Comparison of ENCODE assay signal across 22 cellular contexts in the genomic region with DNA sequence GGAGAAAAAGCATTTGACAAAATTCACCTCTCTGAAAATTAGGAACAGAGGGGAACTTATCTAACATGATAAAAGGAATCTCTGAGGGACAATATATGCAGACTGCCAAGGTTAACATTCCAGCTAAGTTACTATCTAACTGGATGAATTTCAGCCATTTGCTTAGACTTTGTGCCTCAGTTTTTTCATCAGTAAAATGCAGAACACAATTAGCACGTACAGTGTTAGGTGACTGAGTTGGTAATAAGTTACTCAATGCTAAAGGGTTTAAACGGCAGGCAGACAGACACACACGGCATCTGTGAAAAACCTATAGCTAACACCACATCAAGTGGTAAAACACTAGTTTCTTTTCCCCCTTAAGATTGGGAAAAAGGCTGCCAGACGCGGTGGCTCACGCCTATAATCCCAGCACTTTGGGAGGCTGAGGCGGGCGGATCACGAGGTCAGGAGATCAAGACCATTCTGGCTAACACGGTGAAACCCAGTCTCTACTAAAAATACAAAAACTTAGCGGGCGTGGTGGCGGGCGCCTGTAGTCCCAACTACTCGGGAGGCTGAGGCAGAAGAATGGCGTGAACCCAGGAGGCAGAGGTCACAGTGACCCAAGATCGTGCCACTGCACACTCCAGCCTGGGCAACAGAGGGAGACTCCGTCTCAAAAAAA. TPM values are rescaled to one million over a fixed set of nuclear protein-coding genes. Genes with fewer than 3 reads are reported as not detected.
DNase-seq lines count a peak whose midpoint lies in the region; ATAC-seq and TF ChIP-seq lines count a peak whose summit lies in the region.
"Had no signal": no experiment of that assay in that cellular context is flagged by ENCODE, and none has a peak within 500 bp of the region (broad histone marks: within the 10 kb centered on the region; RNA-seq: fewer than 3 reads in every experiment).

No MANE protein-coding gene starts in this region.

- peaks cover 76% of the 10 kb centered on the region for H3K79me2 ChIP-seq in osteoblast (ENCODE audit: insufficient read depth, low read length)

- H3K4me3 Mint-ChIP-seq in activated T-helper 17 cell treated with anti-CD3 and anti-CD28 coated beads, Interleukin-2, amount 50 U/mL, for 72 hours: no peak overlapping the region
- H3K4me3 Mint-ChIP-seq: activated CD8-positive, alpha-beta T cell treated with anti-CD3 and anti-CD28 coated beads for 36 hours; memory B cell; naive thymus-derived CD8-positive, alpha-beta T cell had no signal

- TF ChIP-seq CTCF in osteoblast (IDR thresholded peaks at IDR 0.05; ENCODE audit: extremely low read depth, low read depth, low read length): no peak

- no peaks in the 10 kb centered on the region for H3K9me3 Mint-ChIP-seq in activated T-helper 17 cell treated with anti-CD3 and anti-CD28 coated beads, Interleukin-2, amount 50 U/mL, for 72 hours
- H3K9me3 Mint-ChIP-seq: activated CD8-positive, alpha-beta T cell treated with anti-CD3 and anti-CD28 coated beads for 36 hours; CD4-positive, CD25-positive, alpha-beta regulatory T cell; memory B cell; naive thymus-derived CD8-positive, alpha-beta T cell had no signal

- no peak overlapping the region for H2AFZ ChIP-seq in osteoblast (ENCODE audit: low read length)

- H3K36me3 ChIP-seq in osteoblast (ENCODE audit: insufficient read depth, low read length): no peaks in the 10 kb centered on the region

- no peaks in the 10 kb centered on the region for H3K27me3 ChIP-seq in osteoblast (ENCODE audit: insufficient read depth, low read length)
- H3K27me3 ChIP-seq: dorsolateral prefrontal cortex had no signal

- in situ Hi-C loops in Caki2 (cut with HindIII; ENCODE audit: low pct_unique_long_range_greater_than_20kb, low sequenced_read_pairs): no loop called here

- H3K27ac Mint-ChIP-seq in activated T-helper 17 cell treated with anti-CD3 and anti-CD28 coated beads, Interleukin-2, amount 50 U/mL, for 72 hours: no peak overlapping the region
- H3K27ac Mint-ChIP-seq: activated CD8-positive, alpha-beta T cell treated with anti-CD3 and anti-CD28 coated beads for 36 hours; memory B cell had no signal

- DNase-seq in Caki2 (ENCODE audit: low read depth): peak; percentile 46
- DNase-seq in astrocyte of the hippocampus (ENCODE audit: low read depth, low spot score): peak; percentile 14
- DNase-seq in kidney glomerular epithelial cell (lab: John Stamatoyannopoulos, UW): peak; percentile 20
- no peak for DNase-seq in osteoblast (ENCODE audit: insufficient read length, low spot score, missing footprints)
- no peak for DNase-seq in pons (ENCODE audit: low spot score)
- DNase-seq: activated CD8-positive, alpha-beta T cell treated with anti-CD3 and anti-CD28 coated beads for 36 hours; activated naive CD4-positive, alpha-beta T cell; caudate nucleus; CD4-positive, CD25-positive, alpha-beta regulatory T cell; dorsolateral prefrontal cortex; foreskin melanocyte; H7; hypothalamus; naive thymus-derived CD8-positive, alpha-beta T cell; NCI-H1694 treated with DMSO at 0.1 percent for 48 hours; posterior cingulate gyrus had no signal

- no peaks in the 10 kb centered on the region for H3K27me3 Mint-ChIP-seq in activated T-helper 17 cell treated with anti-CD3 and anti-CD28 coated beads, Interleukin-2, amount 50 U/mL, for 72 hours
- H3K27me3 Mint-ChIP-seq: activated CD8-positive, alpha-beta T cell treated with anti-CD3 and anti-CD28 coated beads for 36 hours; CD4-positive, CD25-positive, alpha-beta regulatory T cell; memory B cell; naive thymus-derived CD8-positive, alpha-beta T cell had no signal

- H3K4me3 ChIP-seq in osteoblast (ENCODE audit: insufficient read depth, low read length): no peak overlapping the region

- peaks cover 3% of the 10 kb centered on the region for H4K20me1 ChIP-seq in osteoblast (ENCODE audit: insufficient read depth, low read length)

- no peak for ATAC-seq in activated T-helper 17 cell treated with anti-CD3 and anti-CD28 coated beads, Interleukin-2, amount 50 U/mL, for 72 hours (replicated peaks)
- ATAC-seq in GM18861 (IDR thresholded peaks at IDR 0.05; ENCODE audit: unreplicated experiment): no peak
- ATAC-seq in HG03457 (IDR thresholded peaks at IDR 0.05; ENCODE audit: unreplicated experiment): no peak
- ATAC-seq: activated CD8-positive, alpha-beta T cell treated with anti-CD3 and anti-CD28 coated beads for 36 hours; naive thymus-derived CD8-positive, alpha-beta T cell had no signal

- H3K4me1 Mint-ChIP-seq in activated T-helper 17 cell treated with anti-CD3 and anti-CD28 coated beads, Interleukin-2, amount 50 U/mL, for 72 hours: peaks cover 12% of the 10 kb centered on the region

- H3K9me3 ChIP-seq in osteoblast (ENCODE audit: low read depth, low read length): no peaks in the 10 kb centered on the region

- peaks cover 10% of the 10 kb centered on the region for H3K36me3 Mint-ChIP-seq in activated T-helper 17 cell treated with anti-CD3 and anti-CD28 coated beads, Interleukin-2, amount 50 U/mL, for 72 hours (ENCODE audit: low read depth)
- H3K36me3 Mint-ChIP-seq: naive thymus-derived CD8-positive, alpha-beta T cell had no signal

- no peak overlapping the region for H3K27ac ChIP-seq in osteoblast (ENCODE audit: low read depth, low read length)
- H3K27ac ChIP-seq: KMS-11, RWPE1 had no signal

- peak overlapping the region; percentile 40 for H3K4me2 ChIP-seq in osteoblast (ENCODE audit: insufficient read depth, low read length)
- H3K4me2 ChIP-seq: KMS-11 had no signal

- H3K4me1 ChIP-seq in osteoblast (ENCODE audit: insufficient read depth, low read length): peaks cover 19% of the 10 kb centered on the region

RNA-seq across cellular contexts. Expression of a gene that starts 9.1 kb away (rescaled TPM):
- 34.9 and 64.6 TPM in 2 replicates for total RNA-seq in Caki2 (2014; rRNA removed; shearing (Covaris generic); ENCODE audit: low replicate concordance)
- total RNA-seq in osteoblast: 37.7 and 41.3 TPM in 2 replicates
- total RNA-seq in activated T-helper 17 cell treated with anti-CD3 and anti-CD28 coated beads, Interleukin-2, amount 50 U/mL, for 72 hours: 10 to 100 TPM; 35.1 to 52.3 TPM

RNA-seq across cellular contexts. Expression of a gene that starts 40.3 kb away (rescaled TPM):
- 14.9 and 22.5 TPM in 2 replicates for total RNA-seq in Caki2 (2014; rRNA removed; shearing (Covaris generic); ENCODE audit: low replicate concordance)
- total RNA-seq in osteoblast: 11.6 and 13.6 TPM in 2 replicates
- 10 to 100 TPM; 22.6 to 30.8 TPM for total RNA-seq in activated T-helper 17 cell treated with anti-CD3 and anti-CD28 coated beads, Interleukin-2, amount 50 U/mL, for 72 hours

Comparison
In these comparisons a context has a peak if more than half of its experiments do, and no peak if none do; other contexts are left out.
1. DNase-seq: peak in Caki2 (single experiment), astrocyte of the hippocampus (single experiment) and kidney glomerular epithelial cell (single experiment); none in osteoblast (single experiment) and pons (single experiment).